ENCODE assay signal across 17 cellular contexts in genomic region chr11:133718831-133719230, GRCh38.
"Had no signal": no experiment of that assay in that cellular context is flagged by ENCODE, and none has a peak within 500 bp of the region (broad histone marks: within the 10 kb centered on the region; RNA-seq: fewer than 3 reads in every experiment).

No MANE protein-coding gene starts in this region.

- H3K4me2 ChIP-seq: hepatocyte had no signal

- H3K27ac ChIP-seq: coronary artery, esophagus muscularis mucosa, foreskin keratinocyte, heart left ventricle, hepatocyte, left lung, lower lobe of right lung had no signal

- H3K36me3 Mint-ChIP-seq: immature natural killer cell, mesothelial cell of epicardium had no signal

- H3K9me3 Mint-ChIP-seq: central memory CD8-positive, alpha-beta T cell; mesothelial cell of epicardium had no signal

- H3K4me1 ChIP-seq: esophagus muscularis mucosa, foreskin keratinocyte, heart left ventricle, left lung, lower lobe of right lung had no signal

- H3K4me3 Mint-ChIP-seq: central memory CD8-positive, alpha-beta T cell; immature natural killer cell; mesothelial cell of epicardium had no signal

- ATAC-seq: foreskin keratinocyte, heart left ventricle, left cardiac atrium, left lung, left ventricle myocardium superior, lower lobe of right lung, mucosa of descending colon had no signal

- H3K4me3 ChIP-seq: coronary artery, esophagus muscularis mucosa, heart left ventricle, hepatocyte, left lung, lower lobe of right lung, mucosa of descending colon had no signal

- H3K4me1 Mint-ChIP-seq: central memory CD8-positive, alpha-beta T cell; immature natural killer cell; mesothelial cell of epicardium had no signal

- H3K27me3 ChIP-seq: foreskin keratinocyte, heart left ventricle had no signal

- H3K27ac Mint-ChIP-seq: immature natural killer cell, mesothelial cell of epicardium had no signal

- H3K79me2 ChIP-seq: hepatocyte had no signal

- H2AFZ ChIP-seq: hepatocyte had no signal

- H3K36me3 ChIP-seq: esophagus muscularis mucosa, heart left ventricle, left lung, lower lobe of right lung had no signal

- H3K9me3 ChIP-seq: esophagus muscularis mucosa, heart left ventricle, left lung, lower lobe of right lung, mucosa of descending colon had no signal

- DNase-seq: effector CD4-positive, alpha-beta T cell; effector memory CD4-positive, alpha-beta T cell; foreskin keratinocyte; heart left ventricle; hypothalamus; immature natural killer cell; left cardiac atrium; left lung; left ventricle myocardium superior; lower lobe of right lung; mesenchymal stem cell; mucosa of descending colon had no signal
